1 cellular context compared by ENCODE assay signal in genomic region chr11:45185228-45185729, GRCh38.
TF ChIP-seq lines count a peak whose summit lies in the region.

No MANE protein-coding gene starts in this region.

TF ChIP-seq in K562, 482 proteins besides CTCF, POLR2A, EP300 and RAD21 (continued from another document and continues in another):
- TF ChIP-seq HDAC1 (IDR thresholded peaks at IDR 0.05): peak in 1 of 2 experiments; percentile 95; a peak in 2 of 4 replicates
- TF ChIP-seq NEUROD1 (IDR thresholded peaks at IDR 0.05; ENCODE audit: borderline replicate concordance, low read depth, low read length, partially characterized antibody): peak; percentile 22
- peak; percentile 99 for TF ChIP-seq ARID1B (IDR thresholded peaks at IDR 0.05)
- TF ChIP-seq TEAD1 (CRISPR knock-in tag; IDR thresholded peaks at IDR 0.05): peak; percentile 46 to 79; a peak in 2 of 4 replicates
- TF ChIP-seq SMARCA4 (IDR thresholded peaks at IDR 0.05): peak; percentile 99
- no peak for TF ChIP-seq ZBTB5 (IDR thresholded peaks at IDR 0.05)
- TF ChIP-seq DIDO1 (tag; IDR thresholded peaks at IDR 0.05; ENCODE audit: low read depth): peak; percentile 89
- peak; percentile 85 for TF ChIP-seq LCOR (CRISPR knock-in tag; IDR thresholded peaks at IDR 0.05)
- TF ChIP-seq SMARCC2 (IDR thresholded peaks at IDR 0.05; ENCODE audit: low read depth): peak; percentile 95
- peak; percentile 96 to 97 for TF ChIP-seq KDM1A (IDR thresholded peaks at IDR 0.05)
- TF ChIP-seq SAP30 (IDR thresholded peaks at IDR 0.05; ENCODE audit: borderline replicate concordance, insufficient read depth, low read depth, low read length, poor library complexity, severe bottlenecking): no peak
- no peak for TF ChIP-seq ZNF583 (CRISPR knock-in tag; IDR thresholded peaks at IDR 0.05)
- peak; percentile 93 for TF ChIP-seq VEZF1 (CRISPR knock-in tag; IDR thresholded peaks at IDR 0.05)
- peak; percentile 35 for TF ChIP-seq PRDM10 (IDR thresholded peaks at IDR 0.05; ENCODE audit: partially characterized antibody)
- peak; percentile 63 for TF ChIP-seq C11orf30 (IDR thresholded peaks at IDR 0.05; ENCODE audit: low read depth)
- peak in 1 of 2 experiments; percentile 58; a peak in 2 of 4 replicates for TF ChIP-seq MNT (conservative IDR thresholded peaks at IDR 0.05)
- TF ChIP-seq HMGN3 (IDR thresholded peaks at IDR 0.05; ENCODE audit: borderline replicate concordance, extremely low read depth, insufficient read length, low read depth, low read length): peak; percentile 43
- TF ChIP-seq RNF2 (IDR thresholded peaks at IDR 0.05): peak; percentile 81
- no peak for TF ChIP-seq TBP (optimal IDR thresholded peaks at IDR 0.05; ENCODE audit: low read depth, low read length)
- TF ChIP-seq NCOA6 (IDR thresholded peaks at IDR 0.05): 0 out of 2 replicates have a peak, but pooled peaks have one; percentile 26
- TF ChIP-seq NELFE (IDR thresholded peaks at IDR 0.05; ENCODE audit: insufficient read depth, insufficient read length): no peak
- TF ChIP-seq MTA1 (IDR thresholded peaks at IDR 0.05; ENCODE audit: borderline replicate concordance): peak; percentile 93
- TF ChIP-seq ZNF695 (CRISPR knock-in tag; IDR thresholded peaks at IDR 0.05): no peak
- TF ChIP-seq EGR1 (conservative IDR thresholded peaks at IDR 0.05): peak; percentile 83
- peak; percentile 90 for TF ChIP-seq ELF4 (CRISPR knock-in tag; IDR thresholded peaks at IDR 0.05)
- no peak for TF ChIP-seq SIRT6 (IDR thresholded peaks at IDR 0.05; ENCODE audit: low read depth, low read length)
- peak; percentile 12; the same call in 1 of the 2 replicates for TF ChIP-seq RAD51 (IDR thresholded peaks at IDR 0.05; ENCODE audit: borderline replicate concordance, low read depth)
- no peak for TF ChIP-seq ZNF232 (CRISPR knock-in tag; IDR thresholded peaks at IDR 0.05)
- 0 out of 4 replicates have a peak, but pooled peaks of 1 of the 2 experiments have one; percentile 43 for TF ChIP-seq FOXK2 (conservative IDR thresholded peaks at IDR 0.05 in 1 of 2, IDR thresholded peaks at IDR 0.05 in 1 of 2; ENCODE audit: low read depth in 2 of 2)
- TF ChIP-seq PHB2 (IDR thresholded peaks at IDR 0.05; ENCODE audit: low read depth): peak; percentile 96
- no peak for TF ChIP-seq CCAR2 (IDR thresholded peaks at IDR 0.05; ENCODE audit: low read depth, low read length)
- TF ChIP-seq PTTG1 (tag; IDR thresholded peaks at IDR 0.05; ENCODE audit: low read depth): peak; percentile 44; the same call in 1 of the 2 replicates
- peak; percentile 93 for TF ChIP-seq TCF3 (CRISPR knock-in tag; IDR thresholded peaks at IDR 0.05)
- peak; percentile 81 for TF ChIP-seq NFE2 (IDR thresholded peaks at IDR 0.05; ENCODE audit: low read depth)
- TF ChIP-seq NFATC3 (IDR thresholded peaks at IDR 0.05): 0 out of 2 replicates have a peak, but pooled peaks have one; percentile 16
- no peak for TF ChIP-seq HNRNPUL1 (IDR thresholded peaks at IDR 0.05; ENCODE audit: low read length)
- no peak for TF ChIP-seq ILF3 (IDR thresholded peaks at IDR 0.05; ENCODE audit: borderline replicate concordance)
- peak; percentile 92 for TF ChIP-seq BCOR (IDR thresholded peaks at IDR 0.05)
- peak; percentile 39 for TF ChIP-seq MEIS2 (IDR thresholded peaks at IDR 0.05; ENCODE audit: partially characterized antibody)
- no peak for TF ChIP-seq TSC22D4 (tag; IDR thresholded peaks at IDR 0.05)
- TF ChIP-seq HLTF (IDR thresholded peaks at IDR 0.05): peak; percentile 89
- TF ChIP-seq ATF7 (IDR thresholded peaks at IDR 0.05): peak; percentile 92
- TF ChIP-seq LEF1 (IDR thresholded peaks at IDR 0.05): peak; percentile 90
- TF ChIP-seq HNRNPL (IDR thresholded peaks at IDR 0.05; ENCODE audit: low read depth, low read length): no peak
- TF ChIP-seq PKNOX1 (IDR thresholded peaks at IDR 0.05): peak; percentile 67
- TF ChIP-seq MTF1 (CRISPR knock-in tag; IDR thresholded peaks at IDR 0.05; ENCODE audit: borderline replicate concordance): no peak
- TF ChIP-seq BMI1 (IDR thresholded peaks at IDR 0.05; ENCODE audit: low read length): no peak
- peak; percentile 61; the same call in 1 of the 2 replicates for TF ChIP-seq ZNF395 (CRISPR knock-in tag; IDR thresholded peaks at IDR 0.05)
- no peak; the same call in 1 of the 2 replicates for TF ChIP-seq ZBED1 (IDR thresholded peaks at IDR 0.05)
- peak; percentile 86 for TF ChIP-seq ATF3 (IDR thresholded peaks at IDR 0.05)
- no peak for TF ChIP-seq ATF3 (CRISPR knock-in tag; conservative IDR thresholded peaks at IDR 0.05)
- TF ChIP-seq NCOR1 (IDR thresholded peaks at IDR 0.05): peak; percentile 94
- peak; percentile 46; the same call in 1 of the 2 replicates for TF ChIP-seq IRF9 (tag; IDR thresholded peaks at IDR 0.05)
- TF ChIP-seq DPF2 (IDR thresholded peaks at IDR 0.05): peak; percentile 99
- TF ChIP-seq SRF (CRISPR knock-in tag; IDR thresholded peaks at IDR 0.05): peak in 1 of 2 experiments; percentile 63; a peak in 1 of 4 replicates
- TF ChIP-seq ZNF584 (CRISPR knock-in tag; IDR thresholded peaks at IDR 0.05; ENCODE audit: low read depth): peak; percentile 91
- TF ChIP-seq TFE3 (CRISPR knock-in tag; IDR thresholded peaks at IDR 0.05): no peak
- peak; percentile 47 for TF ChIP-seq SMAD1 (IDR thresholded peaks at IDR 0.05; ENCODE audit: low read depth, low read length, partially characterized antibody)
- peak; percentile 88; the same call in 1 of the 2 replicates for TF ChIP-seq ZBTB26 (CRISPR knock-in tag; IDR thresholded peaks at IDR 0.05)
